In the genomic region with DNA sequence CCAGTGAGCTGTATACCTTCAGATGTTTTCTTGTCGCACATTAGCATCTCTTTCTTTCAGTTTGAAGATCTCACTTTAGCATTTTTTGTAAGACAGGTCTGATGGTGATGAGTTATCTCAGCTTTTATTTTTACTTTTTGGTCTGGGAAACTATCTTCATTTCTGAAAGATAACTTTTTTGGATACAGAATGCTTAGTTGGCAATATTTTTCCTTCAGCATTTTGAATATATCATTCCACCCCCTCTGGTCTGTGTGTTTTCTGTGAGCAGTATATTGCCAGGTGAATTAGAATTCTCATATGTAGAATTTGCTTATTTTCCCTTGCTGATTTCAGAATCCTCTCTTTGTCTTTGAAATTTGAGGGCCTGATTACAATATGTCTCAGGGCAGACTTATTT, we compare ENCODE assay signal across 19 cellular contexts.
DNase-seq lines count a peak whose midpoint lies in the region; ATAC-seq, FAIRE-seq and TF ChIP-seq lines count a peak whose summit lies in the region.
"Had no signal": no experiment of that assay in that cellular context is flagged by ENCODE, and none has a peak within 500 bp of the region (broad histone marks: within the 10 kb centered on the region; RNA-seq: fewer than 3 reads in every experiment).

No MANE protein-coding gene starts in this region.

- no peak overlapping the region for H2BK20ac ChIP-seq in IMR-90 (ENCODE audit: low read depth, low read length)
- H2BK20ac ChIP-seq in H1 (ENCODE audit: low read length): no peak overlapping the region

- FAIRE-seq in A549 (lab: Jason Lieb, UNC) (no peak), H1 (lab: Jason Lieb, UNC) (no peak)
- FAIRE-seq: A204.1, D721Med, G401.6, GM12891 had no signal

- H2AFZ ChIP-seq in IMR-90 (replicated peaks; ENCODE audit: low read length, poor library complexity): no peak overlapping the region
- H2AFZ ChIP-seq in H1 (ENCODE audit: low read length): no peak overlapping the region

- no peak for TF ChIP-seq CTCF in A549 (IDR thresholded peaks at IDR 0.05)
- no peak for TF ChIP-seq CTCF in IMR-90 (conservative IDR thresholded peaks at IDR 0.05; ENCODE audit: low read depth, low read length)
- no peak for TF ChIP-seq CTCF in H1 (IDR thresholded peaks at IDR 0.05; ENCODE audit: control extremely low read depth in 1 of 3, insufficient read depth in 1 of 3, low read depth in 1 of 3, low read length in 3 of 3)
- TF ChIP-seq CTCF in upper lobe of left lung (IDR thresholded peaks at IDR 0.05): no peak

- H2BK12ac ChIP-seq in H1 (ENCODE audit: low read depth, low read length): no peak overlapping the region

- intact Hi-C loops in IMR-90 (cut with micrococcal nuclease): no loop called here

- in situ Hi-C loops in IMR-90 (cut with MboI; ENCODE audit: low sequenced_read_pairs): no loop called here

- H3K9me1 ChIP-seq in IMR-90 (ENCODE audit: insufficient read depth, low read length): no peaks in the 10 kb centered on the region

- H3K18ac ChIP-seq in IMR-90 (ENCODE audit: low read depth, low read length): no peak overlapping the region
- H3K18ac ChIP-seq in H1 (ENCODE audit: extremely low read depth, low read length): no peak overlapping the region

- H3K27me3 ChIP-seq in IMR-90 (ENCODE audit: control insufficient read depth, insufficient read depth, low read length) (no peaks in the 10 kb centered on the region), H1 (replicated peaks in 1 of 4; ENCODE audit: control insufficient read depth in 3 of 4, extremely low read depth in 1 of 4, insufficient read depth in 3 of 4, low read length in 3 of 4) (no peaks in the 10 kb centered on the region), upper lobe of left lung (no peaks in the 10 kb centered on the region)
- H3K27me3 ChIP-seq: BLaER1 treated with 17β-estradiol and CSF1 and Interleukin-3, amounts not matched to agents 10 nM and 100 nM had no signal

- H3K27ac ChIP-seq in A549: no peak overlapping the region
- H3K27ac ChIP-seq in IMR-90 (ENCODE audit: insufficient read depth, low read length): no peak overlapping the region
- H3K27ac ChIP-seq in H1 (ENCODE audit: low read depth, low read length): no peak overlapping the region
- no peak overlapping the region for H3K27ac ChIP-seq in upper lobe of left lung
- H3K27ac ChIP-seq: BLaER1 treated with 17β-estradiol and CSF1 and Interleukin-3, amounts not matched to agents 10 nM and 100 nM; C4-2B had no signal

- H4K91ac ChIP-seq in IMR-90 (ENCODE audit: insufficient read depth, low read depth, low read length) (no peak overlapping the region), H1 (replicated peaks; ENCODE audit: insufficient read length, low read length) (no peak overlapping the region)

- no peak overlapping the region for H3K4me2 ChIP-seq in A549
- no peak overlapping the region for H3K4me2 ChIP-seq in IMR-90 (ENCODE audit: low read depth, low read length)
- no peak overlapping the region for H3K4me2 ChIP-seq in H1 (ENCODE audit: insufficient read depth in 1 of 2, low read depth in 2 of 2, low read length in 2 of 2)

- H2AK5ac ChIP-seq in IMR-90 (ENCODE audit: low read depth, low read length): no peak overlapping the region
- no peak overlapping the region for H2AK5ac ChIP-seq in H1 (ENCODE audit: low read depth, low read length)

- ATAC-seq in A549 (no peak), IMR-90 (ENCODE audit: low read depth) (no peak), upper lobe of left lung (ENCODE audit: low FRiP score in 2 of 2) (no peak)
- ATAC-seq: CD8-positive, alpha-beta T cell had no signal

- H2BK5ac ChIP-seq in IMR-90 (ENCODE audit: low read depth, low read length, poor library complexity, severe bottlenecking) (no peak overlapping the region), H1 (ENCODE audit: low read depth, low read length) (no peak overlapping the region)

- H3K4me3 ChIP-seq in A549 (no peak overlapping the region), IMR-90 (ENCODE audit: insufficient read depth, low read depth, low read length) (no peak overlapping the region), H1 (ENCODE audit: extremely low read depth in 1 of 4, insufficient read depth in 2 of 4, low read depth in 3 of 4, low read length in 4 of 4) (no peak overlapping the region), upper lobe of left lung (no peak overlapping the region)
- H3K4me3 ChIP-seq: BLaER1 treated with 17β-estradiol and CSF1 and Interleukin-3, amounts not matched to agents 10 nM and 100 nM had no signal

- H3K4ac ChIP-seq in IMR-90 (ENCODE audit: low read depth, low read length) (no peak overlapping the region), H1 (replicated peaks; ENCODE audit: insufficient read length, low read depth, low read length) (no peak overlapping the region)

- 0 out of 2 replicates have a peak, but pooled peaks cover 2% of the 10 kb centered on the region for H3K23me2 ChIP-seq in H1 (ENCODE audit: low read depth, low read length)

- H3K36me3 ChIP-seq in IMR-90 (ENCODE audit: control insufficient read depth, insufficient read depth, low read length): no peaks in the 10 kb centered on the region
- H3K36me3 ChIP-seq in H1 (ENCODE audit: control insufficient read depth in 2 of 4, insufficient read depth in 4 of 4, low read length in 3 of 4): no peaks in the 10 kb centered on the region
- H3K36me3 ChIP-seq in upper lobe of left lung: no peaks in the 10 kb centered on the region
- H3K36me3 ChIP-seq: BLaER1 treated with 17β-estradiol and CSF1 and Interleukin-3, amounts not matched to agents 10 nM and 100 nM had no signal

- H2AK9ac ChIP-seq in IMR-90 (replicated peaks; ENCODE audit: low read depth, low read length, poor library complexity): no peak overlapping the region

- POLR2A ChIA-PET in A549 (lab: Yijun Ruan, JAX) (no interaction called here), IMR-90 (lab: Charles Lee; ENCODE audit: unreplicated experiment) (no interaction called here), H1 (lab: Charles Lee; ENCODE audit: partially characterized antibody) (no interaction called here)

- TF ChIP-seq POLR2A in A549 (IDR thresholded peaks at IDR 0.05; ENCODE audit: low read length) (no peak), IMR-90 (IDR thresholded peaks at IDR 0.05; ENCODE audit: low read depth, low read length) (no peak), H1 (IDR thresholded peaks at IDR 0.05; ENCODE audit: control extremely low read depth in 1 of 2, low read depth in 2 of 2, low read length in 2 of 2) (no peak), upper lobe of left lung (IDR thresholded peaks at IDR 0.05) (no peak)

- H3K9ac ChIP-seq in IMR-90 (ENCODE audit: low read depth, low read length) (no peak overlapping the region), H1 (replicated peaks in 1 of 4; ENCODE audit: extremely low read depth in 1 of 4, low read depth in 3 of 4, low read length in 3 of 4) (no peak overlapping the region)
- H3K9ac ChIP-seq: BLaER1 treated with 17β-estradiol and CSF1 and Interleukin-3, amounts not matched to agents 10 nM and 100 nM had no signal

- CTCF ChIA-PET in A549 (lab: Yijun Ruan, JAX): no interaction called here
- CTCF ChIA-PET in IMR-90 (lab: Yijun Ruan, JAX): no interaction called here
- CTCF ChIA-PET in H1 (lab: Charles Lee; ENCODE audit: partially characterized antibody): no interaction called here

- no peak for TF ChIP-seq EP300 in A549 (IDR thresholded peaks at IDR 0.05)
- no peak for TF ChIP-seq EP300 in H1 (IDR thresholded peaks at IDR 0.05; ENCODE audit: borderline replicate concordance in 1 of 2, low read depth in 2 of 2, low read length in 2 of 2)
- no peak for TF ChIP-seq EP300 in upper lobe of left lung (IDR thresholded peaks at IDR 0.05)

- H3K14ac ChIP-seq in IMR-90 (replicated peaks; ENCODE audit: low read depth, low read length): no peak overlapping the region
- no peak overlapping the region for H3K14ac ChIP-seq in H1 (ENCODE audit: insufficient read length)

- no peak overlapping the region for H3K56ac ChIP-seq in IMR-90 (ENCODE audit: extremely low read depth, insufficient read depth, low read length)
- H3K56ac ChIP-seq in H1 (replicated peaks; ENCODE audit: insufficient read length, low read depth, low read length): no peak overlapping the region

- H3K4me1 ChIP-seq in A549 (no peaks in the 10 kb centered on the region), IMR-90 (ENCODE audit: control insufficient read depth, insufficient read depth, low read length) (no peaks in the 10 kb centered on the region), H1 (replicated peaks in 1 of 4; ENCODE audit: control insufficient read depth in 3 of 4, insufficient read depth in 4 of 4, low read length in 3 of 4) (peaks cover 0 to 3% (median 0%) of the 10 kb centered on the region in 4 experiments; a peak in 1 of 7 replicates), upper lobe of left lung (no peaks in the 10 kb centered on the region)
- H3K4me1 ChIP-seq: Caco-2 had no signal

- 0% methylated on average over 1 of the region's 1 CpG for WGBS in A549 (ENCODE audit: missing lambda C conversion rate)
- WGBS in IMR-90 (ENCODE audit: extremely low coverage in 2 of 2, insufficient read length in 1 of 2), 2 experiments: no CpG with 5 or more reads among the region's 1 CpG
- WGBS in H1 (ENCODE audit: extremely low coverage in 1 of 2, insufficient coverage in 1 of 2, insufficient read length in 1 of 2, insufficient replicate concordance in 2 of 2, low coverage in 1 of 2, low lambda C conversion rate in 2 of 2, missing lambda C conversion rate in 1 of 2), 2 experiments: 0% methylated on average over 1 of the region's 1 CpG; no CpG with 5 or more reads in 1 of the 2 experiments
- WGBS in upper lobe of left lung, 2 donors: 0 to 45% methylated on average over 1 of the region's 1 CpG

- DNase-seq in A549 (ENCODE audit: low read depth in 1 of 2, low spot score in 1 of 2) (no peak), IMR-90 (no peak), H1 (ENCODE audit: low read depth in 1 of 2, low spot score in 2 of 2) (no peak), upper lobe of left lung (no peak)
- DNase-seq in stimulated activated CD4-positive, alpha-beta T cell treated with anti-CD3 and anti-CD28 coated beads, Interleukin-1b, Interleukin-23, amount 100 ng/mL, for 48 hours: no peak
- DNase-seq: 8988T; AML-193; Caco-2; Calu3; CD4-positive, alpha-beta T cell; CD8-positive, alpha-beta T cell; DMS79 treated with DMSO at 0.1 percent for 48 hours; GF-D8 had no signal

- H2BK120ac ChIP-seq in IMR-90 (ENCODE audit: low read depth, low read length) (no peak overlapping the region), H1 (replicated peaks; ENCODE audit: low read depth, low read length) (no peak overlapping the region)

- H4K8ac ChIP-seq in IMR-90 (ENCODE audit: low read depth in 2 of 2, low read length in 2 of 2): no peak overlapping the region
- H4K8ac ChIP-seq in H1 (ENCODE audit: extremely low read depth, insufficient read depth, low read length): no peak overlapping the region

- H4K20me1 ChIP-seq in IMR-90 (ENCODE audit: insufficient read depth, low read length) (no peaks in the 10 kb centered on the region), H1 (replicated peaks in 1 of 2; ENCODE audit: control insufficient read depth in 1 of 2, insufficient read depth in 2 of 2, low read length in 2 of 2) (no peaks in the 10 kb centered on the region)
- H4K20me1 ChIP-seq: BLaER1 treated with 17β-estradiol and CSF1 and Interleukin-3, amounts not matched to agents 10 nM and 100 nM had no signal

- dilution Hi-C loops in IMR-90 (cut with HindIII; ENCODE audit: low sequenced_read_pairs, unreplicated experiment): no loop called here

- H2BK15ac ChIP-seq in IMR-90 (ENCODE audit: low read depth, low read length) (no peak overlapping the region), H1 (ENCODE audit: low read length) (no peak overlapping the region)

- H3K9me3 ChIP-seq in A549 (no peaks in the 10 kb centered on the region), IMR-90 (ENCODE audit: control insufficient read depth, insufficient read depth, low read length) (peaks cover 2% of the 10 kb centered on the region; the same call in 1 of the 2 replicates), H1 (ENCODE audit: insufficient read depth in 2 of 2, low read depth in 1 of 2, low read length in 1 of 2) (no peaks in the 10 kb centered on the region), upper lobe of left lung (no peaks in the 10 kb centered on the region)
- H3K9me3 ChIP-seq: BLaER1 treated with 17β-estradiol and CSF1 and Interleukin-3, amounts not matched to agents 10 nM and 100 nM; Caco-2 had no signal

- H4K5ac ChIP-seq in IMR-90 (ENCODE audit: low read depth, low read length) (no peak overlapping the region), H1 (ENCODE audit: insufficient read length, low read depth, low read length) (no peak overlapping the region)

- H3K79me1 ChIP-seq in IMR-90 (ENCODE audit: low read depth in 1 of 2, low read length in 2 of 2) (no peaks in the 10 kb centered on the region), H1 (ENCODE audit: low read depth, low read length) (no peaks in the 10 kb centered on the region)

- TF ChIP-seq RAD21 in A549 (conservative IDR thresholded peaks at IDR 0.05 in 1 of 2, IDR thresholded peaks at IDR 0.05 in 1 of 2): no peak
- no peak for TF ChIP-seq RAD21 in IMR-90 (IDR thresholded peaks at IDR 0.05; ENCODE audit: low read length)
- TF ChIP-seq RAD21 in H1 (IDR thresholded peaks at IDR 0.05 in 1 of 2, conservative IDR thresholded peaks at IDR 0.05 in 1 of 2; ENCODE audit: low read depth in 2 of 2, low read length in 2 of 2): no peak

- no peaks in the 10 kb centered on the region for H3K79me2 ChIP-seq in H1 (ENCODE audit: control insufficient read depth in 1 of 2, insufficient read depth in 2 of 2, low read length in 2 of 2)

- no peak overlapping the region for H3K23ac ChIP-seq in IMR-90 (ENCODE audit: low read depth, low read length)
- no peak overlapping the region for H3K23ac ChIP-seq in H1 (ENCODE audit: insufficient read length)

- no TSS peak for BruUV-seq in IMR-90 (replicated peaks; lab: Mats Ljungman, UMichigan)

Comparison
In these comparisons a context has a peak if more than half of its experiments do, and no peak if none do; other contexts are left out.
1. Of the 18 proteins assayed by ChIP-seq in both H1 and A549: peak only in H1: none; only in A549: none; in both: MAFK; in neither: 17.